In the genomic region with DNA sequence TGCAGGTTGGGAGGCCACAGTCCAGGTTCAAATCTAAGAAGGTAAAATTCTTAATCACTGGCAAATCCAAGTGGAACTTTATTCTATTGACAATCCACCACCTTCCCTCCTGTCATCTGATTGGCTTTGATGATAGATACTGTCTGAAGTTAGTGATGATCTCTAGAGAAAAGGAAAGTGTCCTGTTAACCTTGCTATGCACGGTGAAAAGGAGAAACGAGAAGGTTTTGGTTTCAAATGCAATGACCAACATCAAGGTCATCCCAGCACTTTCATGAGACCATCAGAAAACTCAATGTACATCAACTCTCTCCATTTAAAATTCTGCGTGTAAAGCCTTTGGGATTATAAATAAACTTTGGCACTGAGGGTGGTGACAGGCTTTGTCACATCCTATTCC, we compare ENCODE assay signal across 37 cellular contexts.
DNase-seq lines count a peak whose midpoint lies in the region; ATAC-seq and TF ChIP-seq lines count a peak whose summit lies in the region.
"Had no signal": no experiment of that assay in that cellular context is flagged by ENCODE, and none has a peak within 500 bp of the region (broad histone marks: within the 10 kb centered on the region; RNA-seq: fewer than 3 reads in every experiment).

No MANE protein-coding gene starts in this region.

- peaks cover 10% of the 10 kb centered on the region for H3K4me1 Mint-ChIP-seq in activated T-helper 1 cell treated with anti-CD3 and anti-CD28 coated beads, Interleukin-12 subunit alpha, Interleukin-12 subunit beta, Interleukin-2, Interleukin-4 antibody, amounts not matched to agents 30 ng/mL and 10 ng/mL and 1 ng/mL, durations not matched to agents 14 hours and 24 hours and 36 hours (ENCODE audit: low read depth)
- H3K4me1 Mint-ChIP-seq: activated CD8-positive, alpha-beta memory T cell treated with anti-CD3 and anti-CD28 coated beads, Interleukin-2, amount 10 ng/mL, durations not matched to agents 7 days and 5 days; activated naive CD8-positive, alpha-beta T cell treated with anti-CD3 and anti-CD28 coated beads, Interleukin-2, amount 50 U/mL, for 24 hours had no signal

- H3K36me3 Mint-ChIP-seq in activated T-helper 1 cell treated with anti-CD3 and anti-CD28 coated beads, Interleukin-12 subunit alpha, Interleukin-12 subunit beta, Interleukin-2, Interleukin-4 antibody, amounts not matched to agents 30 ng/mL and 10 ng/mL and 1 ng/mL, durations not matched to agents 14 hours and 24 hours and 36 hours (ENCODE audit: low read depth), result peaks cover 25% of the 10 kb centered on the region

- DNase-seq in GM10248 (ENCODE audit: extremely low spot score) (peak; percentile 61), hepatocyte (ENCODE audit: low spot score) (no peak), stomach (no peak), foreskin keratinocyte (no peak), inferior parietal cortex (ENCODE audit: extremely low spot score) (no peak)
- no peak for DNase-seq in activated T-helper 1 cell treated with anti-CD3 and anti-CD28 coated beads, Interleukin-12 subunit alpha, Interleukin-12 subunit beta, Interleukin-2, Interleukin-4 antibody, amounts not matched to agents 30 ng/mL and 10 ng/mL and 1 ng/mL, durations not matched to agents 14 hours and 24 hours and 36 hours (ENCODE audit: low spot score)
- DNase-seq: activated CD4-positive, alpha-beta T cell treated with anti-CD3 and anti-CD28 coated beads, Interleukin-2, amount 50 U/mL, for 4 hours; activated CD8-positive, alpha-beta memory T cell treated with anti-CD3 and anti-CD28 coated beads, Interleukin-2, amount 10 ng/mL, durations not matched to agents 7 days and 5 days; activated naive CD4-positive, alpha-beta T cell; activated naive CD8-positive, alpha-beta T cell treated with anti-CD3 and anti-CD28 coated beads, Interleukin-2, amount 50 U/mL, for 24 hours; activated T-cell treated with anti-CD3 and anti-CD28 coated beads, Interleukin-2, amount 50 U/mL, for 48 hours; C1 segment of cervical spinal cord; Caco-2; central memory CD4-positive, alpha-beta T cell; DMS79; erythroblast; GOT3; head of caudate nucleus; IMR-90; MV-4-11; naive B cell; NCI-H146; NCI-H2107; NCI-H345; nucleus accumbens; Peyer's patch; SHP77; stimulated activated CD4-positive, alpha-beta T cell treated with anti-CD3 and anti-CD28 coated beads, Interleukin-12 subunit alpha, Interleukin-12 subunit beta, amount 100 ng/mL, for 4 hours; stimulated activated CD4-positive, alpha-beta T cell treated with anti-CD3 and anti-CD28 coated beads, Interleukin-2, amount 100 ng/mL, for 48 hours; T-helper 17 cell; tibial artery had no signal

- H3K27me3 ChIP-seq in hepatocyte (no peaks in the 10 kb centered on the region), stomach (no peaks in the 10 kb centered on the region), foreskin keratinocyte (no peaks in the 10 kb centered on the region)
- H3K27me3 ChIP-seq: Peyer's patch, tibial artery had no signal

- peak overlapping the region; percentile 42 for H3K27ac ChIP-seq in hepatocyte
- peak overlapping the region in 2 of 5 donors; percentile 1 to 60 for H3K27ac ChIP-seq in stomach
- H3K27ac ChIP-seq in foreskin keratinocyte, result no peak overlapping the region
- H3K27ac ChIP-seq: 22Rv1, prostate gland, tibial artery had no signal

- H2AFZ ChIP-seq in hepatocyte, result no peak overlapping the region

- H3K9me2 ChIP-seq in hepatocyte (replicated peaks; ENCODE audit: insufficient read depth), result no peaks in the 10 kb centered on the region

- ATAC-seq in GM19351 (IDR thresholded peaks at IDR 0.05; ENCODE audit: unreplicated experiment) (peak; percentile 78), HG02981 (IDR thresholded peaks at IDR 0.05; ENCODE audit: unreplicated experiment) (peak; percentile 66), foreskin keratinocyte (no peak)
- ATAC-seq: activated CD8-positive, alpha-beta memory T cell treated with anti-CD3 and anti-CD28 coated beads, Interleukin-2, amount 10 ng/mL, durations not matched to agents 7 days and 5 days; activated naive CD8-positive, alpha-beta T cell treated with anti-CD3 and anti-CD28 coated beads, Interleukin-2, amount 50 U/mL, for 24 hours; sciatic nerve; T-helper 17 cell had no signal

- H3K4me1 ChIP-seq in hepatocyte (ENCODE audit: insufficient read depth) (peaks cover 20% of the 10 kb centered on the region), stomach (peaks cover 0 to 33% (median 8%) of the 10 kb centered on the region in 4 donors), foreskin keratinocyte (no peaks in the 10 kb centered on the region)
- H3K4me1 ChIP-seq: prostate gland, tibial artery had no signal

- TF ChIP-seq CTCF in GM10248 (IDR thresholded peaks at IDR 0.05; ENCODE audit: control extremely low read depth, extremely low read depth, low read depth, missing control alignments) (no peak), hepatocyte (IDR thresholded peaks at IDR 0.05; ENCODE audit: poor library complexity) (no peak), stomach (IDR thresholded peaks at IDR 0.05) (no peak), foreskin keratinocyte (conservative IDR thresholded peaks at IDR 0.05) (no peak)

- TF ChIP-seq EP300 in stomach (IDR thresholded peaks at IDR 0.05), result no peak

- CTCF ChIA-PET in GM10248 (lab: Yijun Ruan, JAX), result interaction anchor here (1.0 to 2.2 kb wide), 3 partner anchors 11 to 353 kb away, joined by 3 to 6 read pairs (median 4); no protein-coding TSS in a partner anchor

- no peak overlapping the region for H3K27ac Mint-ChIP-seq in activated T-helper 1 cell treated with anti-CD3 and anti-CD28 coated beads, Interleukin-12 subunit alpha, Interleukin-12 subunit beta, Interleukin-2, Interleukin-4 antibody, amounts not matched to agents 30 ng/mL and 10 ng/mL and 1 ng/mL, durations not matched to agents 14 hours and 24 hours and 36 hours
- H3K27ac Mint-ChIP-seq: activated CD8-positive, alpha-beta memory T cell treated with anti-CD3 and anti-CD28 coated beads, Interleukin-2, amount 10 ng/mL, durations not matched to agents 7 days and 5 days; activated naive CD8-positive, alpha-beta T cell treated with anti-CD3 and anti-CD28 coated beads, Interleukin-2, amount 50 U/mL, for 24 hours; dendritic cell treated with granulocyte-macrophage colony-stimulating factor and Interleukin-4, amounts not matched to agents 40 ng/mL and 50 ng/mL, for 4 days; naive B cell; T-helper 17 cell had no signal

- H4K20me1 ChIP-seq in hepatocyte (ENCODE audit: insufficient read depth, poor library complexity, severe bottlenecking), result no peaks in the 10 kb centered on the region

- 95% methylated on average over 3 of the region's 3 CpGs for WGBS in hepatocyte (ENCODE audit: low lambda C conversion rate, missing lambda C conversion rate)
- 84 to 94% (median 90%) methylated on average over 3 of the region's 3 CpGs for WGBS in stomach, 5 donors

- POLR2A ChIA-PET in GM10248 (lab: Yijun Ruan, JAX), result no interaction called here

- no peak overlapping the region for H3K4me3 Mint-ChIP-seq in activated T-helper 1 cell treated with anti-CD3 and anti-CD28 coated beads, Interleukin-12 subunit alpha, Interleukin-12 subunit beta, Interleukin-2, Interleukin-4 antibody, amounts not matched to agents 30 ng/mL and 10 ng/mL and 1 ng/mL, durations not matched to agents 14 hours and 24 hours and 36 hours
- H3K4me3 Mint-ChIP-seq: activated CD8-positive, alpha-beta memory T cell treated with anti-CD3 and anti-CD28 coated beads, Interleukin-2, amount 10 ng/mL, durations not matched to agents 7 days and 5 days; activated naive CD8-positive, alpha-beta T cell treated with anti-CD3 and anti-CD28 coated beads, Interleukin-2, amount 50 U/mL, for 24 hours; dendritic cell treated with granulocyte-macrophage colony-stimulating factor and Interleukin-4, amounts not matched to agents 40 ng/mL and 50 ng/mL, for 4 days; naive B cell; T-helper 17 cell had no signal

- intact Hi-C loops in stomach (cut with DNase I; ENCODE audit: low total_unique reads), result no loop called here
- intact Hi-C loops in activated T-helper 1 cell treated with anti-CD3 and anti-CD28 coated beads, Interleukin-12 subunit alpha, Interleukin-12 subunit beta, Interleukin-2, Interleukin-4 antibody, amounts not matched to agents 30 ng/mL and 10 ng/mL and 1 ng/mL, durations not matched to agents 14 hours and 24 hours and 36 hours (cut with micrococcal nuclease), result loop anchor here (10.0 kb wide), 1 partner anchor 78 kb away; no protein-coding TSS in a partner anchor

- no peak overlapping the region for H3K4me3 ChIP-seq in hepatocyte
- no peak overlapping the region for H3K4me3 ChIP-seq in stomach
- H3K4me3 ChIP-seq: Peyer's patch, prostate gland, tibial artery had no signal

- H3K36me3 ChIP-seq in hepatocyte (replicated peaks; ENCODE audit: insufficient read depth, low read depth), result no peaks in the 10 kb centered on the region
- H3K36me3 ChIP-seq in stomach, result peaks cover 5 to 41% (median 20%) of the 10 kb centered on the region in 4 donors
- H3K36me3 ChIP-seq: prostate gland, tibial artery had no signal

- H3K27me3 Mint-ChIP-seq in activated T-helper 1 cell treated with anti-CD3 and anti-CD28 coated beads, Interleukin-12 subunit alpha, Interleukin-12 subunit beta, Interleukin-2, Interleukin-4 antibody, amounts not matched to agents 30 ng/mL and 10 ng/mL and 1 ng/mL, durations not matched to agents 14 hours and 24 hours and 36 hours (ENCODE audit: insufficient read depth), result peaks cover 3% of the 10 kb centered on the region
- H3K27me3 Mint-ChIP-seq: activated CD8-positive, alpha-beta memory T cell treated with anti-CD3 and anti-CD28 coated beads, Interleukin-2, amount 10 ng/mL, durations not matched to agents 7 days and 5 days; activated naive CD8-positive, alpha-beta T cell treated with anti-CD3 and anti-CD28 coated beads, Interleukin-2, amount 50 U/mL, for 24 hours; dendritic cell treated with granulocyte-macrophage colony-stimulating factor and Interleukin-4, amounts not matched to agents 40 ng/mL and 50 ng/mL, for 4 days; naive B cell; T-helper 17 cell had no signal

- H3K9me3 Mint-ChIP-seq in activated T-helper 1 cell treated with anti-CD3 and anti-CD28 coated beads, Interleukin-12 subunit alpha, Interleukin-12 subunit beta, Interleukin-2, Interleukin-4 antibody, amounts not matched to agents 30 ng/mL and 10 ng/mL and 1 ng/mL, durations not matched to agents 14 hours and 24 hours and 36 hours, result peaks cover 22% of the 10 kb centered on the region
- H3K9me3 Mint-ChIP-seq: dendritic cell treated with granulocyte-macrophage colony-stimulating factor and Interleukin-4, amounts not matched to agents 40 ng/mL and 50 ng/mL, for 4 days had no signal

- no peak for TF ChIP-seq POLR2A in stomach (IDR thresholded peaks at IDR 0.05)

- H3K9me3 ChIP-seq in hepatocyte (ENCODE audit: low read depth), result no peaks in the 10 kb centered on the region
- H3K9me3 ChIP-seq in stomach, result no peaks in the 10 kb centered on the region
- H3K9me3 ChIP-seq: Peyer's patch, prostate gland, tibial artery had no signal

- H3K4me2 ChIP-seq in hepatocyte, result no peak overlapping the region

- peaks cover 4% of the 10 kb centered on the region for H3K79me2 ChIP-seq in hepatocyte
